25 cellular contexts compared by ENCODE assay signal in the genomic region with DNA sequence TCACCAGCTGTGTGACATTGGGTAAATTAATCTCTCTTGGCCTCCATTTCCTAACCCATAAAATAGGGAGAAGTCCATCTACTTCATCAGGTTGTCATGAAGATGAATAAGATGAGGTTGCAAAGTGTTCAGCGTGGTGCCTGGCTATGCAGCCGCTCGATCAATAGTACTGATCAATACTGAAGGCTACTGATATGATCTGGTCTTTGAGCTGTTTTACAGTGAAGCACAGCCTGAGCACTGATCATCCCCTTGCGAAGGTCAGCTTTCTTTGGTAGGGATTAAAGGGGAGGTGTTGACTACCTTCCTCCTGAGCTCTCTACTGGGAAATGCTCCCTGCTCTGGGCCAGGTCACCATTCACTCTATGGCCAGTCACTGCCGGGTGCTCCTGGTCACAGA.
A peak's percentile ranks its signal among the peaks of the same experiment; 100 is the strongest.
DNase-seq lines count a peak whose midpoint lies in the region; ATAC-seq, FAIRE-seq and TF ChIP-seq lines count a peak whose summit lies in the region.
"Had no signal": no experiment of that assay in that cellular context is flagged by ENCODE, and none has a peak within 500 bp of the region (broad histone marks: within the 10 kb centered on the region; RNA-seq: fewer than 3 reads in every experiment).

No MANE protein-coding gene starts in this region.

- ATAC-seq in HepG2 (peak; percentile 51), right lobe of liver (no peak)
- peak; percentile 9 for ATAC-seq in stimulated activated effector memory CD8-positive, alpha-beta T cell treated with anti-CD3 and anti-CD28 coated beads, Interleukin-12 subunit alpha, Interleukin-12 subunit beta, amount 100 ng/mL, for 72 hours
- ATAC-seq: A549; CD8-positive, alpha-beta T cell; GM12878 had no signal

- TF ChIP-seq POLR2A in HepG2 (IDR thresholded peaks at IDR 0.05; ENCODE audit: insufficient read depth in 1 of 2, low read depth in 2 of 2, low read length in 2 of 2) (no peak), right lobe of liver (IDR thresholded peaks at IDR 0.05) (no peak)

- POLR2A ChIA-PET in HepG2 (lab: Yijun Ruan, JAX), result no interaction called here

- no peak for TF ChIP-seq RAD21 in HepG2 (CRISPR knock-in tag; IDR thresholded peaks at IDR 0.05)

- DNase-seq in DMS53 (lab: John Stamatoyannopoulos, UW) (peak; percentile 5), DMS53 treated with DMSO at 0.1 percent for 48 hours (lab: John Stamatoyannopoulos, UW; ENCODE audit: unreplicated experiment) (no peak), HepG2 (ENCODE audit: low spot score) (no peak), right lobe of liver (no peak), T-helper 1 cell (no peak)
- no peak for DNase-seq in stimulated activated effector memory CD8-positive, alpha-beta T cell treated with anti-CD3 and anti-CD28 coated beads, Interleukin-12 subunit alpha, Interleukin-12 subunit beta, amount 100 ng/mL, for 72 hours (ENCODE audit: low spot score in 2 of 2)
- no peak for DNase-seq in activated CD4-positive, alpha-beta T cell treated with anti-CD3 and anti-CD28 coated beads, Interleukin-2, amount 50 U/mL, for 1 hour
- DNase-seq: AML-193; Caco-2; Calu3; CD4-positive, alpha-beta T cell; CD8-positive, alpha-beta T cell; DMS79 treated with DMSO at 0.1 percent for 48 hours; GF-D8 had no signal

- H3K4me3 Mint-ChIP-seq in stimulated activated effector memory CD8-positive, alpha-beta T cell treated with anti-CD3 and anti-CD28 coated beads, Interleukin-12 subunit alpha, Interleukin-12 subunit beta, amount 100 ng/mL, for 72 hours, result no peak overlapping the region
- H3K4me3 Mint-ChIP-seq: B cell; CD4-positive, alpha-beta T cell; CD8-positive, alpha-beta T cell had no signal

- H3K9me3 ChIP-seq in HepG2 (ENCODE audit: low read length), result no peaks in the 10 kb centered on the region
- no peaks in the 10 kb centered on the region for H3K9me3 ChIP-seq in right lobe of liver
- H3K9me3 ChIP-seq in parathyroid adenoma (ENCODE audit: control insufficient read depth, low read length), result no peaks in the 10 kb centered on the region
- H3K9me3 ChIP-seq: A549; BLaER1 treated with 17β-estradiol and CSF1 and Interleukin-3, amounts not matched to agents 10 nM and 100 nM had no signal

- intact Hi-C loops in HepG2 (cut with micrococcal nuclease; ENCODE audit: unreplicated experiment) (no loop called here), right lobe of liver (cut with DNase I) (no loop called here)

- 0% methylated on average over 5 of the region's 5 CpGs for WGBS in HepG2 (ENCODE audit: low lambda C conversion rate)
- WGBS in right lobe of liver (ENCODE audit: insufficient coverage, low coverage, low lambda C conversion rate, missing lambda C conversion rate), result 42% methylated on average over 3 of the region's 5 CpGs

- TF ChIP-seq EP300 in HepG2 (IDR thresholded peaks at IDR 0.05; ENCODE audit: low read depth in 2 of 2, low read length in 2 of 2) (no peak), HepG2 (CRISPR knock-in tag; IDR thresholded peaks at IDR 0.05; ENCODE audit: borderline replicate concordance) (no peak)

- no peaks in the 10 kb centered on the region for H3K36me3 Mint-ChIP-seq in stimulated activated effector memory CD8-positive, alpha-beta T cell treated with anti-CD3 and anti-CD28 coated beads, Interleukin-12 subunit alpha, Interleukin-12 subunit beta, amount 100 ng/mL, for 72 hours
- H3K36me3 Mint-ChIP-seq: CD8-positive, alpha-beta T cell had no signal

- no peaks in the 10 kb centered on the region for H3K9me3 Mint-ChIP-seq in stimulated activated effector memory CD8-positive, alpha-beta T cell treated with anti-CD3 and anti-CD28 coated beads, Interleukin-12 subunit alpha, Interleukin-12 subunit beta, amount 100 ng/mL, for 72 hours
- H3K9me3 Mint-ChIP-seq: CD4-positive, alpha-beta T cell; CD8-positive, alpha-beta T cell had no signal

- H4K20me1 ChIP-seq in HepG2 (ENCODE audit: insufficient read depth, low read length), result no peaks in the 10 kb centered on the region
- H4K20me1 ChIP-seq: BLaER1 treated with 17β-estradiol and CSF1 and Interleukin-3, amounts not matched to agents 10 nM and 100 nM had no signal

- H3K27ac ChIP-seq in HepG2 (ENCODE audit: extremely low read length, insufficient read depth, low read length), result no peak overlapping the region
- no peak overlapping the region for H3K27ac ChIP-seq in right lobe of liver
- H3K27ac ChIP-seq in parathyroid adenoma, result peak overlapping the region; percentile 100
- H3K27ac ChIP-seq: 22Rv1; A549; BLaER1 treated with 17β-estradiol and CSF1 and Interleukin-3, amounts not matched to agents 10 nM and 100 nM; C4-2B had no signal

- H3K4me1 ChIP-seq in HepG2 (ENCODE audit: insufficient read depth, low read length) (peaks cover 18% of the 10 kb centered on the region), right lobe of liver (no peaks in the 10 kb centered on the region), parathyroid adenoma (peaks cover 30% of the 10 kb centered on the region)
- H3K4me1 ChIP-seq: BLaER1 treated with 17β-estradiol and CSF1 and Interleukin-3, amounts not matched to agents 10 nM and 100 nM had no signal

- TF ChIP-seq CTCF in HepG2 (CRISPR knock-in tag; IDR thresholded peaks at IDR 0.05) (no peak), right lobe of liver (IDR thresholded peaks at IDR 0.05) (no peak), parathyroid adenoma (IDR thresholded peaks at IDR 0.05) (no peak)

- peaks cover 2 to 7% of the 10 kb centered on the region in 2 experiments; a peak in 1 of 5 replicates for H3K27me3 ChIP-seq in HepG2 (ENCODE audit: control insufficient read depth in 1 of 2, insufficient read depth in 2 of 2, low read length in 2 of 2)
- no peaks in the 10 kb centered on the region for H3K27me3 ChIP-seq in right lobe of liver
- no peaks in the 10 kb centered on the region for H3K27me3 ChIP-seq in parathyroid adenoma (ENCODE audit: control insufficient read depth, insufficient read depth, low read length)
- H3K27me3 ChIP-seq: BLaER1 treated with 17β-estradiol and CSF1 and Interleukin-3, amounts not matched to agents 10 nM and 100 nM had no signal

- H3K36me3 ChIP-seq in HepG2 (replicated peaks in 1 of 2; ENCODE audit: control insufficient read depth in 1 of 2, insufficient read depth in 2 of 2, low read length in 2 of 2) (no peaks in the 10 kb centered on the region), right lobe of liver (no peaks in the 10 kb centered on the region), parathyroid adenoma (ENCODE audit: control insufficient read depth, insufficient read depth, low read length) (no peaks in the 10 kb centered on the region)
- H3K36me3 ChIP-seq: BLaER1 treated with 17β-estradiol and CSF1 and Interleukin-3, amounts not matched to agents 10 nM and 100 nM had no signal

- H3K4me3 ChIP-seq in HepG2 (replicated peaks in 1 of 3; ENCODE audit: insufficient read depth in 1 of 3, low read depth in 2 of 3, low read length in 3 of 3), result no peak overlapping the region
- H3K4me3 ChIP-seq in right lobe of liver, result no peak overlapping the region
- H3K4me3 ChIP-seq in parathyroid adenoma (ENCODE audit: low read depth, low read length), result no peak overlapping the region
- H3K4me3 ChIP-seq: A549; BLaER1 treated with 17β-estradiol and CSF1 and Interleukin-3, amounts not matched to agents 10 nM and 100 nM; GM12878 had no signal

- BruUV-seq in HepG2 (replicated peaks; lab: Mats Ljungman, UMichigan), result no TSS peak

- no peaks in the 10 kb centered on the region for H3K79me2 ChIP-seq in HepG2 (ENCODE audit: insufficient read depth, low read length)
- H3K79me2 ChIP-seq in parathyroid adenoma, result no peaks in the 10 kb centered on the region

- in situ Hi-C loops in HepG2 (cut with HindIII; ENCODE audit: extremely low pct_ligation_motif_present, low pct_unique_long_range_greater_than_20kb), result no loop called here

- no peak for FAIRE-seq in HepG2 (lab: Jason Lieb, UNC)
- FAIRE-seq: A549, D721Med, G401.6, GM12878, GM12892, GM18507 had no signal

- H3K27ac Mint-ChIP-seq in stimulated activated effector memory CD8-positive, alpha-beta T cell treated with anti-CD3 and anti-CD28 coated beads, Interleukin-12 subunit alpha, Interleukin-12 subunit beta, amount 100 ng/mL, for 72 hours, result no peak overlapping the region
- H3K27ac Mint-ChIP-seq: B cell; CD4-positive, alpha-beta T cell; CD8-positive, alpha-beta T cell had no signal

- H3K4me1 Mint-ChIP-seq in stimulated activated effector memory CD8-positive, alpha-beta T cell treated with anti-CD3 and anti-CD28 coated beads, Interleukin-12 subunit alpha, Interleukin-12 subunit beta, amount 100 ng/mL, for 72 hours, result no peaks in the 10 kb centered on the region
- H3K4me1 Mint-ChIP-seq: B cell had no signal

- H3K4me2 ChIP-seq in HepG2 (ENCODE audit: low read depth, low read length), result no peak overlapping the region
- H3K4me2 ChIP-seq in parathyroid adenoma (ENCODE audit: low read length), result no peak overlapping the region
- H3K4me2 ChIP-seq: A549; BLaER1 treated with 17β-estradiol and CSF1 and Interleukin-3, amounts not matched to agents 10 nM and 100 nM had no signal

- CTCF ChIA-PET in HepG2 (lab: Yijun Ruan, JAX; ENCODE audit: low intra/inter-chr PET ratio, low total read pairs), result no interaction called here

- H2AFZ ChIP-seq in HepG2 (ENCODE audit: low read length) (no peak overlapping the region), parathyroid adenoma (peak overlapping the region; percentile 28)

- H3K9ac ChIP-seq in HepG2 (ENCODE audit: insufficient read depth, low read depth, low read length), result no peak overlapping the region
- no peak overlapping the region for H3K9ac ChIP-seq in parathyroid adenoma
- H3K9ac ChIP-seq: BLaER1 treated with 17β-estradiol and CSF1 and Interleukin-3, amounts not matched to agents 10 nM and 100 nM had no signal

TF ChIP-seq in HepG2, 621 proteins besides CTCF, POLR2A, EP300 and RAD21 (continues in another document):
- TF ChIP-seq IRF2 (CRISPR knock-in tag; IDR thresholded peaks at IDR 0.05), result no peak
- TF ChIP-seq ASH2L (IDR thresholded peaks at IDR 0.05; ENCODE audit: insufficient read length, low read depth, low read length), result no peak
- TF ChIP-seq, protein P1, sequence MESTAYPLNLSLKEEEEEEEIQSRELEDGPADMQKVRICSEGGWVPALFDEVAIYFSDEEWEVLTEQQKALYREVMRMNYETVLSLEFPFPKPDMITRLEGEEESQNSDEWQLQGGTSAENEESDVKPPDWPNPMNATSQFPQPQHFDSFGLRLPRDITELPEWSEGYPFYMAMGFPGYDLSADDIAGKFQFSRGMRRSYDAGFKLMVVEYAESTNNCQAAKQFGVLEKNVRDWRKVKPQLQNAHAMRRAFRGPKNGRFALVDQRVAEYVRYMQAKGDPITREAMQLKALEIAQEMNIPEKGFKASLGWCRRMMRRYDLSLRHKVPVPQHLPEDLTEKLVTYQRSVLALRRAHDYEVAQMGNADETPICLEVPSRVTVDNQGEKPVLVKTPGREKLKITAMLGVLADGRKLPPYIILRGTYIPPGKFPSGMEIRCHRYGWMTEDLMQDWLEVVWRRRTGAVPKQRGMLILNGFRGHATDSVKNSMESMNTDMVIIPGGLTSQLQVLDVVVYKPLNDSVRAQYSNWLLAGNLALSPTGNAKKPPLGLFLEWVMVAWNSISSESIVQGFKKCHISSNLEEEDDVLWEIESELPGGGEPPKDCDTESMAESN (CRISPR knock-in tag; conservative IDR thresholded peaks at IDR 0.05), result no peak

Comparison
In these comparisons a context has a peak if more than half of its experiments do, and no peak if none do; other contexts are left out.
1. ATAC-seq: peak in HepG2 (single experiment) and stimulated activated effector memory CD8-positive, alpha-beta T cell treated with anti-CD3 and anti-CD28 coated beads, Interleukin-12 subunit alpha, Interleukin-12 subunit beta, amount 100 ng/mL, for 72 hours (single experiment); none in right lobe of liver (0 of 4).